Comparison of ENCODE assay signal across 16 cellular contexts in the genomic region with DNA sequence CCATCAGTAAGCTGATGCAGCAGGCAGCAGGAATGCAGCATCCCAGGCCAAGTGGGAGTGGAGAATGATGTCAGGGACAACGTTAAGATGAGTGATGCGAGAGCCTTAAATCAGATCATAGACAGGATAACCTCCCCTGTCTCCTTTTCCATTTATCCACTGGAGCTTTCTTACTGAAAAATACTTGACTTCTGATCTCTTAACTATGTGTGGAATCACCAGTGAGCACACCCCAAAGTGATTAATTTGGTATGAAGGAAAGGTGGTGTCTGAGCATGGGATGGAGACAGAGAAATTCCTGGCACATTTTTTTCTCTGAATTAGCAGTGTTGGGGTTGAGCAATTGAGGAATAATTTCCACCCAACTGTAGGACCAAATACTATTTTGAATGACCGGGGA.
"Had no signal": no experiment of that assay in that cellular context is flagged by ENCODE, and none has a peak within 500 bp of the region (broad histone marks: within the 10 kb centered on the region; RNA-seq: fewer than 3 reads in every experiment).

No MANE protein-coding gene starts in this region.

- H3K4me3 Mint-ChIP-seq: activated CD4-positive, alpha-beta T cell treated with anti-CD3 and anti-CD28 coated beads for 36 hours; activated naive CD4-positive, alpha-beta T cell treated with anti-CD3 and anti-CD28 coated beads, Interleukin-2, amount 10 ng/mL, durations not matched to agents 7 days and 5 days; activated T-helper 1 cell treated with anti-CD3 and anti-CD28 coated beads, Interleukin-12 subunit alpha, Interleukin-12 subunit beta, Interleukin-2, Interleukin-4 antibody, amounts not matched to agents 30 ng/mL and 10 ng/mL and 1 ng/mL, durations not matched to agents 14 hours and 24 hours and 36 hours; dendritic cell treated with granulocyte-macrophage colony-stimulating factor and Interleukin-4, amounts not matched to agents 40 ng/mL and 50 ng/mL, for 4 days; natural killer cell; stimulated activated effector memory CD8-positive, alpha-beta T cell treated with anti-CD3 and anti-CD28 coated beads, Interleukin-12 subunit alpha, Interleukin-12 subunit beta, amount 100 ng/mL, for 72 hours; T-cell had no signal

- H3K9me3 Mint-ChIP-seq: activated naive CD4-positive, alpha-beta T cell treated with anti-CD3 and anti-CD28 coated beads, Interleukin-2, amount 10 ng/mL, durations not matched to agents 7 days and 5 days had no signal

- H3K4me1 Mint-ChIP-seq: activated CD4-positive, alpha-beta T cell treated with anti-CD3 and anti-CD28 coated beads for 36 hours; activated naive CD4-positive, alpha-beta T cell treated with anti-CD3 and anti-CD28 coated beads, Interleukin-2, amount 10 ng/mL, durations not matched to agents 7 days and 5 days; natural killer cell; stimulated activated effector memory CD8-positive, alpha-beta T cell treated with anti-CD3 and anti-CD28 coated beads, Interleukin-12 subunit alpha, Interleukin-12 subunit beta, amount 100 ng/mL, for 72 hours; T-cell had no signal

- ATAC-seq: activated CD4-positive, alpha-beta T cell treated with anti-CD3 and anti-CD28 coated beads for 36 hours; lower lobe of right lung; natural killer cell; stimulated activated effector memory CD8-positive, alpha-beta T cell treated with anti-CD3 and anti-CD28 coated beads, Interleukin-12 subunit alpha, Interleukin-12 subunit beta, amount 100 ng/mL, for 72 hours; T-cell had no signal

- H3K9me3 ChIP-seq: prostate gland, thyroid gland had no signal

- H3K36me3 ChIP-seq: brain microvascular endothelial cell, lower lobe of right lung, prostate gland, thyroid gland, uterus had no signal

- H3K4me1 ChIP-seq: lower lobe of right lung, prostate gland, thyroid gland, uterus had no signal

- H3K27ac ChIP-seq: brain microvascular endothelial cell, lower lobe of right lung, prostate gland, thyroid gland, uterus, VCaP had no signal

- H3K27me3 ChIP-seq: brain microvascular endothelial cell, thyroid gland, uterus had no signal

- H3K27me3 Mint-ChIP-seq: activated CD4-positive, alpha-beta T cell treated with anti-CD3 and anti-CD28 coated beads for 36 hours; activated naive CD4-positive, alpha-beta T cell treated with anti-CD3 and anti-CD28 coated beads, Interleukin-2, amount 10 ng/mL, durations not matched to agents 7 days and 5 days; dendritic cell treated with granulocyte-macrophage colony-stimulating factor and Interleukin-4, amounts not matched to agents 40 ng/mL and 50 ng/mL, for 4 days; T-cell had no signal

- H3K27ac Mint-ChIP-seq: activated CD4-positive, alpha-beta T cell treated with anti-CD3 and anti-CD28 coated beads for 36 hours; activated naive CD4-positive, alpha-beta T cell treated with anti-CD3 and anti-CD28 coated beads, Interleukin-2, amount 10 ng/mL, durations not matched to agents 7 days and 5 days; activated T-helper 1 cell treated with anti-CD3 and anti-CD28 coated beads, Interleukin-12 subunit alpha, Interleukin-12 subunit beta, Interleukin-2, Interleukin-4 antibody, amounts not matched to agents 30 ng/mL and 10 ng/mL and 1 ng/mL, durations not matched to agents 14 hours and 24 hours and 36 hours; dendritic cell treated with granulocyte-macrophage colony-stimulating factor and Interleukin-4, amounts not matched to agents 40 ng/mL and 50 ng/mL, for 4 days; natural killer cell; stimulated activated effector memory CD8-positive, alpha-beta T cell treated with anti-CD3 and anti-CD28 coated beads, Interleukin-12 subunit alpha, Interleukin-12 subunit beta, amount 100 ng/mL, for 72 hours; T-cell had no signal

- H3K4me3 ChIP-seq: lower lobe of right lung, prostate gland, thyroid gland, uterus had no signal

- H3K36me3 Mint-ChIP-seq: activated naive CD4-positive, alpha-beta T cell treated with anti-CD3 and anti-CD28 coated beads, Interleukin-2, amount 10 ng/mL, durations not matched to agents 7 days and 5 days; stimulated activated effector memory CD8-positive, alpha-beta T cell treated with anti-CD3 and anti-CD28 coated beads, Interleukin-12 subunit alpha, Interleukin-12 subunit beta, amount 100 ng/mL, for 72 hours; T-cell had no signal

- DNase-seq: activated CD4-positive, alpha-beta T cell treated with anti-CD3 and anti-CD28 coated beads for 36 hours; activated naive CD4-positive, alpha-beta T cell treated with anti-CD3 and anti-CD28 coated beads, Interleukin-2, amount 10 ng/mL, durations not matched to agents 7 days and 5 days; amniotic stem cell; brain microvascular endothelial cell; hypothalamus; lower lobe of right lung; natural killer cell; nucleus accumbens; T-cell; thyroid gland; uterus had no signal
